Comparison of ENCODE assay signal across 1 cellular context in genomic region chr4:140807491-140808257, GRCh38.
A peak's percentile ranks its signal among the peaks of the same experiment; 100 is the strongest.
TF ChIP-seq lines count a peak whose summit lies in the region.

No MANE protein-coding gene starts in this region.

TF ChIP-seq in GM12878, 131 proteins besides CTCF, POLR2A, EP300 and RAD21 (continued from another document):
- TF ChIP-seq CUX1 (IDR thresholded peaks at IDR 0.05; ENCODE audit: insufficient replicate concordance, low read depth, low read length) (peak; percentile 8), CHD1 (IDR thresholded peaks at IDR 0.05; ENCODE audit: low read depth, low read length) (no peak), CHD4 (IDR thresholded peaks at IDR 0.05) (no peak), SREBF2 (IDR thresholded peaks at IDR 0.05; ENCODE audit: low read length) (no peak), BCL3 (IDR thresholded peaks at IDR 0.05; ENCODE audit: borderline replicate concordance, insufficient read depth, low read depth, low read length, poor library complexity, severe bottlenecking) (no peak), BHLHE40 (IDR thresholded peaks at IDR 0.05; ENCODE audit: borderline replicate concordance in 1 of 2, low read depth in 2 of 2, low read length in 1 of 2) (0 out of 4 replicates have a peak, but pooled peaks of 1 of the 2 experiments have one; percentile 23), MTA3 (IDR thresholded peaks at IDR 0.05; ENCODE audit: borderline replicate concordance, low read length) (peak; percentile 66; the same call in 1 of the 2 replicates), HDAC6 (IDR thresholded peaks at IDR 0.05; ENCODE audit: unreplicated experiment) (no peak), RBBP5 (conservative IDR thresholded peaks at IDR 0.05) (no peak), CBFB (IDR thresholded peaks at IDR 0.05; ENCODE audit: low read depth) (no peak), ATF7 (IDR thresholded peaks at IDR 0.05; ENCODE audit: low read depth) (no peak), ATF2 (IDR thresholded peaks at IDR 0.05; ENCODE audit: low read length) (peak; percentile 76), MYB (IDR thresholded peaks at IDR 0.05; ENCODE audit: borderline replicate concordance, low read depth, low read length) (no peak), STAT3 (IDR thresholded peaks at IDR 0.05; ENCODE audit: low read depth, low read length) (no peak), ESRRA (IDR thresholded peaks at IDR 0.05; ENCODE audit: low read length) (peak; percentile 76), NFXL1 (IDR thresholded peaks at IDR 0.05; ENCODE audit: borderline replicate concordance) (no peak), ZNF384 (IDR thresholded peaks at IDR 0.05; ENCODE audit: borderline replicate concordance, low read depth, low read length) (peak; percentile 66; the same call in 1 of the 2 replicates), NRF1 (conservative IDR thresholded peaks at IDR 0.05; ENCODE audit: low read depth, low read length) (no peak), SIX5 (IDR thresholded peaks at IDR 0.05; ENCODE audit: low read depth, low read length, severe bottlenecking) (no peak), POLR2AphosphoS2 (IDR thresholded peaks at IDR 0.05; ENCODE audit: low read depth, low read length) (no peak), GABPA (IDR thresholded peaks at IDR 0.05; ENCODE audit: low read depth) (no peak), ZZZ3 (IDR thresholded peaks at IDR 0.05; ENCODE audit: control insufficient read depth, insufficient read length, low read depth) (no peak), FOS (IDR thresholded peaks at IDR 0.05; ENCODE audit: borderline replicate concordance, extremely low read depth, insufficient read length) (no peak), TBL1XR1 (IDR thresholded peaks at IDR 0.05; ENCODE audit: low read depth, low read length) (no peak), CHD2 (IDR thresholded peaks at IDR 0.05; ENCODE audit: borderline replicate concordance, low read depth, low read length) (0 out of 2 replicates have a peak, but pooled peaks have one; percentile 43), MTA2 (IDR thresholded peaks at IDR 0.05; ENCODE audit: low read depth) (0 out of 2 replicates have a peak, but pooled peaks have one; percentile 37), KAT2A (conservative IDR thresholded peaks at IDR 0.05; ENCODE audit: control insufficient read depth, low read depth, low read length) (no peak), MXI1 (IDR thresholded peaks at IDR 0.05; ENCODE audit: low read depth, low read length) (no peak), CEBPB (IDR thresholded peaks at IDR 0.05; ENCODE audit: borderline replicate concordance in 1 of 2, low read depth in 2 of 2, low read length in 2 of 2) (no peak), IKZF2 (IDR thresholded peaks at IDR 0.05) (peak; percentile 72 to 80), BRCA1 (IDR thresholded peaks at IDR 0.05; ENCODE audit: low read depth, low read length) (no peak), BCLAF1 (IDR thresholded peaks at IDR 0.05) (no peak), SMC3 (IDR thresholded peaks at IDR 0.05; ENCODE audit: borderline replicate concordance, low read length) (no peak), IRF4 (IDR thresholded peaks at IDR 0.05; ENCODE audit: low read depth, low read length) (peak; percentile 66; the same call in 1 of the 2 replicates), USF1 (IDR thresholded peaks at IDR 0.05; ENCODE audit: borderline replicate concordance, extremely low read length, insufficient read depth, low read depth, low read length) (no peak), NFYA (IDR thresholded peaks at IDR 0.05; ENCODE audit: borderline replicate concordance, low read depth, low read length) (no peak), TCF7 (IDR thresholded peaks at IDR 0.05; ENCODE audit: borderline replicate concordance) (no peak), PAX5 (IDR thresholded peaks at IDR 0.05; ENCODE audit: borderline replicate concordance, low read depth, low read length) (no peak)
TF ChIP-seq in GM12878: peak in this region for 20.
